In genomic region chr3:147630921-147631320, GRCh38 we compare ENCODE assay signal across 25 cellular contexts.
"Had no signal": no experiment of that assay in that cellular context is flagged by ENCODE, and none has a peak within 500 bp of the region (broad histone marks: within the 10 kb centered on the region; RNA-seq: fewer than 3 reads in every experiment).

No MANE protein-coding gene starts in this region.

- DNase-seq: activated CD4-positive, alpha-beta memory T cell treated with anti-CD3 and anti-CD28 coated beads, Interleukin-2, amount 10 ng/mL, durations not matched to agents 7 days and 5 days; activated CD4-positive, alpha-beta T cell treated with anti-CD3 and anti-CD28 coated beads for 1 hour; activated CD4-positive, alpha-beta T cell treated with anti-CD3 and anti-CD28 coated beads, Interleukin-2, amount 10 ng/mL, durations not matched to agents 7 days and 5 days; activated CD8-positive, alpha-beta memory T cell treated with anti-CD3 and anti-CD28 coated beads, Interleukin-2, amount 50 U/mL, for 48 hours; activated gamma-delta T cell treated with Interleukin-2 at 50 U/mL for 16 hours; activated naive CD4-positive, alpha-beta T cell treated with anti-CD3 and anti-CD28 coated beads, Interleukin-2, amount 50 U/mL, for 16 hours; activated T-cell treated with anti-CD3 and anti-CD28 coated beads, Interleukin-2, amount 50 U/mL, for 4 hours; amygdala; effector CD8-positive, alpha-beta T cell; esophagus squamous epithelium; gastrocnemius medialis; glutamatergic neuron; left lung; mesendoderm; natural killer cell; right lobe of liver; stimulated activated CD4-positive, alpha-beta T cell treated with anti-CD3 and anti-CD28 coated beads, Interleukin-4, amount 100 ng/mL, for 24 hours; stimulated activated naive CD8-positive, alpha-beta T cell treated with anti-CD3 and anti-CD28 coated beads, Interleukin-15, amount 100 ng/mL, for 72 hours; substantia nigra; T-helper 17 cell; T1000 had no signal

- H3K4me3 ChIP-seq: esophagus squamous epithelium, gastrocnemius medialis, left lung, lung, right lobe of liver, skin epidermis, vagina had no signal

- H3K27ac ChIP-seq: epithelial cell of prostate, esophagus squamous epithelium, gastrocnemius medialis, left lung, right lobe of liver, skin epidermis, vagina had no signal

- H3K27me3 ChIP-seq: esophagus squamous epithelium, gastrocnemius medialis, left lung, right lobe of liver, vagina had no signal

- H3K36me3 ChIP-seq: esophagus squamous epithelium, gastrocnemius medialis, left lung, right lobe of liver, vagina had no signal

- H3K4me1 ChIP-seq: esophagus squamous epithelium, gastrocnemius medialis, left lung, right lobe of liver, vagina had no signal

- H3K9me3 ChIP-seq: right lobe of liver, vagina had no signal
